Comparison of ENCODE assay signal across 26 cellular contexts in genomic region chr15:29680806-29681485, GRCh38.
"Had no signal": no experiment of that assay in that cellular context is flagged by ENCODE, and none has a peak within 500 bp of the region (broad histone marks: within the 10 kb centered on the region; RNA-seq: fewer than 3 reads in every experiment).

No MANE protein-coding gene starts in this region.

- H3K4me1 Mint-ChIP-seq: central memory CD8-positive, alpha-beta T cell had no signal

- H3K9me3 Mint-ChIP-seq: activated naive CD4-positive, alpha-beta T cell treated with anti-CD3 and anti-CD28 coated beads, Interleukin-2, amount 50 U/mL, for 72 hours; central memory CD8-positive, alpha-beta T cell; nephron; T-helper 1 cell treated with Interleukin-12 subunit alpha and Interleukin-12 subunit beta and Interleukin-4 antibody, amounts not matched to agents 30 μg/mL and 1 μg/mL, for 36 hours had no signal

- FAIRE-seq: colon, TTC549, urothelium cell line had no signal

- ATAC-seq: activated CD4-positive, CD25-positive, alpha-beta regulatory T cell treated with anti-CD3 and anti-CD28 coated beads, Interleukin-2, amount 50 U/mL, for 24 hours; activated naive CD4-positive, alpha-beta T cell treated with anti-CD3 and anti-CD28 coated beads, Interleukin-2, amount 50 U/mL, for 72 hours; foreskin keratinocyte; heart right ventricle; lower lobe of right lung; right lobe of liver had no signal

- H3K27ac Mint-ChIP-seq: activated naive CD4-positive, alpha-beta T cell treated with anti-CD3 and anti-CD28 coated beads, Interleukin-2, amount 50 U/mL, for 72 hours; nephron; T-helper 1 cell treated with Interleukin-12 subunit alpha and Interleukin-12 subunit beta and Interleukin-4 antibody, amounts not matched to agents 30 μg/mL and 1 μg/mL, for 36 hours had no signal

- H3K4me3 Mint-ChIP-seq: central memory CD8-positive, alpha-beta T cell; nephron; T-helper 1 cell treated with Interleukin-12 subunit alpha and Interleukin-12 subunit beta and Interleukin-4 antibody, amounts not matched to agents 30 μg/mL and 1 μg/mL, for 36 hours had no signal

- DNase-seq: activated CD4-positive, alpha-beta T cell treated with anti-CD3 and anti-CD28 coated beads for 48 hours; activated CD4-positive, alpha-beta T cell treated with anti-CD3 and anti-CD28 coated beads, Interleukin-2, amount 50 U/mL, for 48 hours; activated naive CD4-positive, alpha-beta T cell; activated T-cell treated with anti-CD3 and anti-CD28 coated beads, Interleukin-2, amount 50 U/mL, for 48 hours; effector memory CD4-positive, alpha-beta T cell; foreskin keratinocyte; heart right ventricle; lower lobe of right lung; mesendoderm; right lobe of liver; stimulated activated CD4-positive, alpha-beta T cell treated with anti-CD3 and anti-CD28 coated beads, Interleukin-2, amount 100 ng/mL, for 48 hours; stimulated activated naive CD4-positive, alpha-beta T cell treated with Interleukin-2 at 50 U/mL for 16 hours; SW 1271; T-helper 9 cell; transverse colon; WERI-Rb-1 had no signal

- H3K27ac ChIP-seq: breast epithelium, esophagus muscularis mucosa, foreskin keratinocyte, heart right ventricle, lower lobe of right lung, right lobe of liver, transverse colon, WERI-Rb-1 had no signal
